8 cellular contexts compared by ENCODE assay signal in the genomic region with DNA sequence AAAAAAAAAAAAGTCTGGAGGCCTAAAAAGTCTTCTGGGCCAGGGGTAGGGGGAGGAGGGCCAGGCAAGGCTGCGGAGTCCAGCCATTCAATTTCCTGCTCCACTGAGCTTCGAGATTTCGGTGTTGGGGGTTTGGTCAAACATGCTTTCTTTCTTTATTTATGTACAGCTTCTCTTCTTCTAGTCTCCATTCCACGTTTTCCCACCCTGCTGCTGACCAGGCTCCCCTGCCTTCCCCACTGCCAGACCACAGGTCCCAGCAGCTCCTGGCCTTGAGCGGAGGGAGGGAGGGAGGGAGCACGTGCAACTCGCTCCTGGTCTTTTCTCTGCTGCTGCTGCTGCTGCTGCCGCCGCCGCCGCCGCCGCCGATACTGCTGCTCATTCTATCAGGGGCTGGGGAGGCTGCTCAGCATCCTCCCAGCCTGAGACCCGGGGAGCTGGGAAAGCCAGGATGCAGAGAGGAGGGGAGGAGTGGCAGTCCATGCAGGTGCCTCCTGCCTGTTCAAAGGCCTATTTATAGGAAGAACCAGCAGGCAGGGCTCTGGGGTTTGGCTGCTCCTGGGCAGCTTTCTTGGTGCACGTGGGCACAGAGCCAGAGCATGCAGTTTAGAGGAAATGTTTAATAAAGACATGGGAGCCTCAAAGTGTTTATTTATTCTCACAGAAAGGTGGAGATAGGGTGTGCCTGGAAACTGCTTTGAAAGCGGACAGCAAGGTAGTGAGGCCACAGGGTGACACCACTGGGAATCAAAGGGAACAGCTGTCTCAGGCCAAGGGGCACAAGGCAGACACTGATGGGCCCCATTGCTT. TPM values are rescaled to one million over a fixed set of nuclear protein-coding genes. Genes with fewer than 3 reads are reported as not detected.
A peak's percentile ranks its signal among the peaks of the same experiment; 100 is the strongest.
DNase-seq lines count a peak whose midpoint lies in the region; ATAC-seq, FAIRE-seq and TF ChIP-seq lines count a peak whose summit lies in the region.

No MANE protein-coding gene starts in this region.

- peak overlapping the region; percentile 30 for H3K9ac ChIP-seq in PC-3 (ENCODE audit: low read length)

- no peaks in the 10 kb centered on the region for H3K9me3 ChIP-seq in PC-3 (ENCODE audit: low read length)

- ATAC-seq in PC-3 (peak; percentile 19), GM18517 (IDR thresholded peaks at IDR 0.05; ENCODE audit: unreplicated experiment) (no peak)

- DNase-seq in GM06990 (ENCODE audit: extremely low read depth, insufficient read length) = no peak
- DNase-seq in PC-3 = peak; percentile 2
- peak; percentile 63 for DNase-seq in glomerular visceral epithelial cell (ENCODE audit: extremely low spot score)
- DNase-seq in posterior vena cava (ENCODE audit: low spot score) = peak; percentile 82
- DNase-seq in NCI-H524 treated with DMSO at 0.1 percent for 48 hours (lab: John Stamatoyannopoulos, UW) = no peak
- DNase-seq in D721Med (ENCODE audit: insufficient read length, low spot score) = no peak
- DNase-seq in NCI-H1694 treated with DMSO at 0.1 percent for 48 hours (lab: John Stamatoyannopoulos, UW) = no peak

- H3K27ac ChIP-seq in PC-3 (ENCODE audit: low read length) = 0 out of 2 replicates have a peak overlapping the region, but pooled peaks have one; percentile 92

- peaks cover 35% of the 10 kb centered on the region for H3K4me1 ChIP-seq in PC-3 (ENCODE audit: insufficient read depth, low read length)

- H4K20me1 ChIP-seq in PC-3 (ENCODE audit: low read length) = no peaks in the 10 kb centered on the region

- H3F3A ChIP-seq in PC-3 (ENCODE audit: low read length, unreplicated experiment) = peaks cover 4% of the 10 kb centered on the region

- peak overlapping the region; percentile 35; the same call in 1 of the 2 replicates for H2AFZ ChIP-seq in PC-3 (ENCODE audit: low read length)

- CTCF ChIA-PET in PC-3 (lab: Charles Lee) = no interaction called here

- intact Hi-C loops in PC-3 (cut with micrococcal nuclease) = no loop called here
- intact Hi-C loops in posterior vena cava (cut with DNase I) = no loop called here

- POLR2A ChIA-PET in PC-3 (lab: Charles Lee; ENCODE audit: unreplicated experiment) = no interaction called here

- TF ChIP-seq CTCF in GM06990 (IDR thresholded peaks at IDR 0.05; ENCODE audit: insufficient read depth, low read length, poor library complexity, severe bottlenecking) (no peak), PC-3 (conservative IDR thresholded peaks at IDR 0.05; ENCODE audit: low read depth, low read length) (no peak), D721Med (IDR thresholded peaks at IDR 0.05; ENCODE audit: insufficient read depth, missing control alignments) (no peak)

- H3K27me3 ChIP-seq in GM06990 (replicated peaks; ENCODE audit: control insufficient read depth, insufficient read depth, low read length) = no peaks in the 10 kb centered on the region; the same call in none of the 2 replicates
- H3K27me3 ChIP-seq in PC-3 (ENCODE audit: low read length) = no peaks in the 10 kb centered on the region

- FAIRE-seq in D721Med (lab: Jason Lieb, UNC) = no peak

- H3K79me2 ChIP-seq in PC-3 (ENCODE audit: low read length) = no peaks in the 10 kb centered on the region

- H3K4me2 ChIP-seq in PC-3 (ENCODE audit: low read length) = peak overlapping the region; percentile 41

- no peaks in the 10 kb centered on the region for H3K9me2 ChIP-seq in PC-3 (replicated peaks; ENCODE audit: low read length)

- H3K4me3 ChIP-seq in GM06990 (replicated peaks; ENCODE audit: low read depth, low read length) = 0 out of 2 replicates have a peak overlapping the region, but pooled peaks have one; percentile 8
- peak overlapping the region; percentile 22; the same call in 1 of the 2 replicates for H3K4me3 ChIP-seq in PC-3 (ENCODE audit: low read length)

- H3K36me3 ChIP-seq in GM06990 (ENCODE audit: control insufficient read depth, insufficient read depth, low read length) = no peaks in the 10 kb centered on the region
- H3K36me3 ChIP-seq in PC-3 (ENCODE audit: low read depth, low read length) = no peaks in the 10 kb centered on the region

- no TSS peak for BruUV-seq in PC-3 (replicated peaks; lab: Mats Ljungman, UMichigan)

RNA-seq across cellular contexts. Expression of a gene that starts 23.4 kb away (rescaled TPM):
- total RNA-seq in PC-3 (2014; rRNA removed) (3.5 and 4.5 TPM in 2 replicates), posterior vena cava (10 to 100 TPM; 40.8 to 43.7 TPM)

Comparison
In these comparisons a context has a peak if more than half of its experiments do, and no peak if none do; other contexts are left out.
1. DNase-seq: peak in PC-3 (single experiment), glomerular visceral epithelial cell (single experiment) and posterior vena cava (single experiment); none in GM06990 (single experiment), NCI-H524 treated with DMSO at 0.1 percent for 48 hours (single experiment), D721Med (single experiment) and NCI-H1694 treated with DMSO at 0.1 percent for 48 hours (single experiment).